Comparison of ENCODE assay signal across 2 cellular contexts in the genomic region with DNA sequence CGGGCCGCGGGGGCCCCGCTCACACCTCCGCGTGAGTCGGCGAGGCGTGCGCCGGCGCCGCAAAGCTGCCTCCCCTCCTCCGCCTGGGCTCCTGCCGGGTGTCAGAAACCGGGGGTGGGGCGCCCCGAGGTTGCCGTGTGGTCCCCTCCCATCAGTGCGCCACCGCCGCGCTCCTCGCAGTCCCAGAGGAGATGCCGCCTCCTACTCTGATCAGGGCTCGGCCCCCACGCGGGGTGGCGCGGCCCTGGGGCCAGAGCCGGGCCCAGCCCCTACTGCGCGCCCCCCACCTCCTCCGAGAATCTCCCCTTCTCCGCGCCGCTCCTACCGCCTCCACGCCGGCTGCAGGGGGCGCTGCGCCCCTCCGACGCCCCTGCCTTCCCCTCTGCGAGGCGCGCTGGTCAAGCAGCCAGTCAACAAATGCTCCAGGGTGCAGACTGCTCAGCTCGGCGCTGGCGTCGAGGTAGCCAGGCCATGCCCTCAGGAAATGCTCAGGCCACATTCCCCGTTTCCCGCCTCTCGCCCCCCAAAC.
TF ChIP-seq lines count a peak whose summit lies in the region.

No MANE protein-coding gene starts in this region.

TF ChIP-seq in K562, 482 proteins besides CTCF, POLR2A, EP300 and RAD21 (continues in another document):
- TF ChIP-seq HLTF (IDR thresholded peaks at IDR 0.05) (no peak), GATAD2B (IDR thresholded peaks at IDR 0.05; ENCODE audit: borderline replicate concordance) (0 out of 2 replicates have a peak, but pooled peaks have one; percentile 16), RCOR1 (IDR thresholded peaks at IDR 0.05; ENCODE audit: borderline replicate concordance in 1 of 2, low read depth in 2 of 2, low read length in 2 of 2) (0 out of 4 replicates have a peak, but pooled peaks of 1 of the 2 experiments have one; percentile 13), ETV5 (CRISPR knock-in tag; IDR thresholded peaks at IDR 0.05; ENCODE audit: low read depth) (no peak), GATAD2A (IDR thresholded peaks at IDR 0.05) (no peak), TCF3 (CRISPR knock-in tag; IDR thresholded peaks at IDR 0.05) (no peak), ZNF444 (CRISPR knock-in tag; IDR thresholded peaks at IDR 0.05) (no peak), KLF6 (CRISPR knock-in tag; IDR thresholded peaks at IDR 0.05; ENCODE audit: borderline replicate concordance) (no peak), BCOR (IDR thresholded peaks at IDR 0.05) (0 out of 2 replicates have a peak, but pooled peaks have one; percentile 32), EGR1 (conservative IDR thresholded peaks at IDR 0.05) (peak; percentile 72), CTBP1 (IDR thresholded peaks at IDR 0.05; ENCODE audit: borderline replicate concordance) (peak; percentile 95), DMBX1 (CRISPR knock-in tag; IDR thresholded peaks at IDR 0.05; ENCODE audit: borderline replicate concordance) (no peak), ZNF408 (CRISPR knock-in tag; IDR thresholded peaks at IDR 0.05; ENCODE audit: low read depth) (no peak), SP2 (IDR thresholded peaks at IDR 0.05; ENCODE audit: extremely low read depth, low read depth, low read length, poor library complexity, severe bottlenecking) (no peak), E2F3 (CRISPR knock-in tag; IDR thresholded peaks at IDR 0.05) (no peak), EWSR1 (IDR thresholded peaks at IDR 0.05; ENCODE audit: borderline replicate concordance, low read depth, partially characterized antibody) (no peak), NFATC3 (IDR thresholded peaks at IDR 0.05) (no peak), SREBF1 (IDR thresholded peaks at IDR 0.05; ENCODE audit: borderline replicate concordance, low read depth, low read length) (no peak), NR3C1 (CRISPR knock-in tag; IDR thresholded peaks at IDR 0.05) (no peak), POLR3A (IDR thresholded peaks at IDR 0.05; ENCODE audit: borderline replicate concordance, extremely low read depth, insufficient read depth, insufficient read length) (no peak), RBBP5 (IDR thresholded peaks at IDR 0.05; ENCODE audit: borderline replicate concordance, insufficient read depth, low read length, poor library complexity, severe bottlenecking) (peak; percentile 24), MAZ (CRISPR knock-in tag; conservative IDR thresholded peaks at IDR 0.05 in 1 of 2, IDR thresholded peaks at IDR 0.05 in 1 of 2) (peak; percentile 55 to 81; a peak in 2 of 4 replicates), ZFP30 (CRISPR knock-in tag; IDR thresholded peaks at IDR 0.05; ENCODE audit: borderline replicate concordance) (no peak), TARDBP (IDR thresholded peaks at IDR 0.05) (no peak), CC2D1A (IDR thresholded peaks at IDR 0.05) (no peak), PHF8 (IDR thresholded peaks at IDR 0.05; ENCODE audit: borderline replicate concordance, low read length) (peak; percentile 15; the same call in 1 of the 2 replicates), CSDE1 (IDR thresholded peaks at IDR 0.05) (no peak), ZBTB17 (CRISPR knock-in tag; IDR thresholded peaks at IDR 0.05) (no peak), SPI1 (IDR thresholded peaks at IDR 0.05; ENCODE audit: borderline replicate concordance, low read depth, low read length) (no peak), CBX1 (IDR thresholded peaks at IDR 0.05; ENCODE audit: low read depth) (no peak), BHLHE40 (IDR thresholded peaks at IDR 0.05; ENCODE audit: low read length) (peak; percentile 18; the same call in 1 of the 2 replicates)
- TF ChIP-seq, protein P1, sequence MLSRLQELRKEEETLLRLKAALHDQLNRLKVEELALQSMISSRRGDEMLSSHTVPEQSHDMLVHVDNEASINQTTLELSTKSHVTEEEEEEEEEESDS (CRISPR knock-in tag; IDR thresholded peaks at IDR 0.05), result no peak
- TF ChIP-seq, protein P2, sequence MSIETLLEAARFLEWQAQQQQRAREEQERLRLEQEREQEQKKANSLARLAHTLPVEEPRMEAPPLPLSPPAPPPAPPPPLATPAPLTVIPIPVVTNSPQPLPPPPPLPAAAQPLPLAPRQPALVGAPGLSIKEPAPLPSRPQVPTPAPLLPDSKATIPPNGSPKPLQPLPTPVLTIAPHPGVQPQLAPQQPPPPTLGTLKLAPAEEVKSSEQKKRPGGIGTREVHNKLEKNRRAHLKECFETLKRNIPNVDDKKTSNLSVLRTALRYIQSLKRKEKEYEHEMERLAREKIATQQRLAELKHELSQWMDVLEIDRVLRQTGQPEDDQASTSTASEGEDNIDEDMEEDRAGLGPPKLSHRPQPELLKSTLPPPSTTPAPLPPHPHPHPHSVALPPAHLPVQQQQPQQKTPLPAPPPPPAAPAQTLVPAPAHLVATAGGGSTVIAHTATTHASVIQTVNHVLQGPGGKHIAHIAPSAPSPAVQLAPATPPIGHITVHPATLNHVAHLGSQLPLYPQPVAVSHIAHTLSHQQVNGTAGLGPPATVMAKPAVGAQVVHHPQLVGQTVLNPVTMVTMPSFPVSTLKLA (conservative IDR thresholded peaks at IDR 0.05), result peak in 1 of 2 experiments; percentile 63; a peak in 3 of 4 replicates
- TF ChIP-seq, protein P3, sequence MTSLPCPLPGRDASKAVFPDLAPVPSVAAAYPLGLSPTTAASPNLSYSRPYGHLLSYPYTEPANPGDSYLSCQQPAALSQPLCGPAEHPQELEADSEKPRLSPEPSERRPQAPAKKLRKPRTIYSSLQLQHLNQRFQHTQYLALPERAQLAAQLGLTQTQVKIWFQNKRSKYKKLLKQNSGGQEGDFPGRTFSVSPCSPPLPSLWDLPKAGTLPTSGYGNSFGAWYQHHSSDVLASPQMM (CRISPR knock-in tag; IDR thresholded peaks at IDR 0.05), result no peak
- TF ChIP-seq, protein P4, sequence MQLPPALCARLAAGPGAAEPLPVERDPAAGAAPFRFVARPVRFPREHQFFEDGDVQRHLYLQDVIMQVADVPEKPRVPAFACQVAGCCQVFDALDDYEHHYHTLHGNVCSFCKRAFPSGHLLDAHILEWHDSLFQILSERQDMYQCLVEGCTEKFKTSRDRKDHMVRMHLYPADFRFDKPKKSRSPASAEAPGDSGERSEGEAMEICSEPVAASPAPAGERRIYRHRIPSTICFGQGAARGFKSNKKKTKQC (CRISPR knock-in tag; IDR thresholded peaks at IDR 0.05), result 0 out of 2 replicates have a peak, but pooled peaks have one; percentile 60
- TF ChIP-seq, protein P5, sequence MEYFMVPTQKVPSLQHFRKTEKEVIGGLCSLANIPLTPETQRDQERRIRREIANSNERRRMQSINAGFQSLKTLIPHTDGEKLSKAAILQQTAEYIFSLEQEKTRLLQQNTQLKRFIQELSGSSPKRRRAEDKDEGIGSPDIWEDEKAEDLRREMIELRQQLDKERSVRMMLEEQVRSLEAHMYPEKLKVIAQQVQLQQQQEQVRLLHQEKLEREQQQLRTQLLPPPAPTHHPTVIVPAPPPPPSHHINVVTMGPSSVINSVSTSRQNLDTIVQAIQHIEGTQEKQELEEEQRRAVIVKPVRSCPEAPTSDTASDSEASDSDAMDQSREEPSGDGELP (CRISPR knock-in tag; IDR thresholded peaks at IDR 0.05; ENCODE audit: borderline replicate concordance), result peak; percentile 38; the same call in 1 of the 2 replicates

TF ChIP-seq in liver, 16 proteins besides CTCF, POLR2A, EP300 and RAD21:
- TF ChIP-seq YY1 (IDR thresholded peaks at IDR 0.05), result no peak
- TF ChIP-seq TAF1 (conservative IDR thresholded peaks at IDR 0.05), result no peak
- TF ChIP-seq SP1 (IDR thresholded peaks at IDR 0.05), result no peak
- no peak for TF ChIP-seq FOXA2 (IDR thresholded peaks at IDR 0.05)
- no peak for TF ChIP-seq RXRA (IDR thresholded peaks at IDR 0.05)
- TF ChIP-seq JUND (IDR thresholded peaks at IDR 0.05), result no peak
- TF ChIP-seq HNF4G (IDR thresholded peaks at IDR 0.05), result no peak
- TF ChIP-seq, protein P6, sequence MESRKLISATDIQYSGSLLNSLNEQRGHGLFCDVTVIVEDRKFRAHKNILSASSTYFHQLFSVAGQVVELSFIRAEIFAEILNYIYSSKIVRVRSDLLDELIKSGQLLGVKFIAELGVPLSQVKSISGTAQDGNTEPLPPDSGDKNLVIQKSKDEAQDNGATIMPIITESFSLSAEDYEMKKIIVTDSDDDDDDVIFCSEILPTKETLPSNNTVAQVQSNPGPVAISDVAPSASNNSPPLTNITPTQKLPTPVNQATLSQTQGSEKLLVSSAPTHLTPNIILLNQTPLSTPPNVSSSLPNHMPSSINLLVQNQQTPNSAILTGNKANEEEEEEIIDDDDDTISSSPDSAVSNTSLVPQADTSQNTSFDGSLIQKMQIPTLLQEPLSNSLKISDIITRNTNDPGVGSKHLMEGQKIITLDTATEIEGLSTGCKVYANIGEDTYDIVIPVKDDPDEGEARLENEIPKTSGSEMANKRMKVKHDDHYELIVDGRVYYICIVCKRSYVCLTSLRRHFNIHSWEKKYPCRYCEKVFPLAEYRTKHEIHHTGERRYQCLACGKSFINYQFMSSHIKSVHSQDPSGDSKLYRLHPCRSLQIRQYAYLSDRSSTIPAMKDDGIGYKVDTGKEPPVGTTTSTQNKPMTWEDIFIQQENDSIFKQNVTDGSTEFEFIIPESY (IDR thresholded peaks at IDR 0.05), result no peak
- TF ChIP-seq FOXA1 (IDR thresholded peaks at IDR 0.05), result no peak
- TF ChIP-seq, protein P7, sequence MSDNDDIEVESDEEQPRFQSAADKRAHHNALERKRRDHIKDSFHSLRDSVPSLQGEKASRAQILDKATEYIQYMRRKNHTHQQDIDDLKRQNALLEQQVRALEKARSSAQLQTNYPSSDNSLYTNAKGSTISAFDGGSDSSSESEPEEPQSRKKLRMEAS (IDR thresholded peaks at IDR 0.05), result no peak
- TF ChIP-seq EGR1 (IDR thresholded peaks at IDR 0.05; ENCODE audit: low read depth in 2 of 2), result no peak
- TF ChIP-seq, protein P8, sequence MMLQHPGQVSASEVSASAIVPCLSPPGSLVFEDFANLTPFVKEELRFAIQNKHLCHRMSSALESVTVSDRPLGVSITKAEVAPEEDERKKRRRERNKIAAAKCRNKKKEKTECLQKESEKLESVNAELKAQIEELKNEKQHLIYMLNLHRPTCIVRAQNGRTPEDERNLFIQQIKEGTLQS (IDR thresholded peaks at IDR 0.05), result no peak
- no peak for TF ChIP-seq HNF4A (conservative IDR thresholded peaks at IDR 0.05)
- no peak for TF ChIP-seq NR2F2 (IDR thresholded peaks at IDR 0.05)
- TF ChIP-seq GABPA (IDR thresholded peaks at IDR 0.05 in 1 of 2, conservative IDR thresholded peaks at IDR 0.05 in 1 of 2), result no peak
- TF ChIP-seq, protein P9, sequence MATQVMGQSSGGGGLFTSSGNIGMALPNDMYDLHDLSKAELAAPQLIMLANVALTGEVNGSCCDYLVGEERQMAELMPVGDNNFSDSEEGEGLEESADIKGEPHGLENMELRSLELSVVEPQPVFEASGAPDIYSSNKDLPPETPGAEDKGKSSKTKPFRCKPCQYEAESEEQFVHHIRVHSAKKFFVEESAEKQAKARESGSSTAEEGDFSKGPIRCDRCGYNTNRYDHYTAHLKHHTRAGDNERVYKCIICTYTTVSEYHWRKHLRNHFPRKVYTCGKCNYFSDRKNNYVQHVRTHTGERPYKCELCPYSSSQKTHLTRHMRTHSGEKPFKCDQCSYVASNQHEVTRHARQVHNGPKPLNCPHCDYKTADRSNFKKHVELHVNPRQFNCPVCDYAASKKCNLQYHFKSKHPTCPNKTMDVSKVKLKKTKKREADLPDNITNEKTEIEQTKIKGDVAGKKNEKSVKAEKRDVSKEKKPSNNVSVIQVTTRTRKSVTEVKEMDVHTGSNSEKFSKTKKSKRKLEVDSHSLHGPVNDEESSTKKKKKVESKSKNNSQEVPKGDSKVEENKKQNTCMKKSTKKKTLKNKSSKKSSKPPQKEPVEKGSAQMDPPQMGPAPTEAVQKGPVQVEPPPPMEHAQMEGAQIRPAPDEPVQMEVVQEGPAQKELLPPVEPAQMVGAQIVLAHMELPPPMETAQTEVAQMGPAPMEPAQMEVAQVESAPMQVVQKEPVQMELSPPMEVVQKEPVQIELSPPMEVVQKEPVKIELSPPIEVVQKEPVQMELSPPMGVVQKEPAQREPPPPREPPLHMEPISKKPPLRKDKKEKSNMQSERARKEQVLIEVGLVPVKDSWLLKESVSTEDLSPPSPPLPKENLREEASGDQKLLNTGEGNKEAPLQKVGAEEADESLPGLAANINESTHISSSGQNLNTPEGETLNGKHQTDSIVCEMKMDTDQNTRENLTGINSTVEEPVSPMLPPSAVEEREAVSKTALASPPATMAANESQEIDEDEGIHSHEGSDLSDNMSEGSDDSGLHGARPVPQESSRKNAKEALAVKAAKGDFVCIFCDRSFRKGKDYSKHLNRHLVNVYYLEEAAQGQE (IDR thresholded peaks at IDR 0.05), result no peak
